ENCODE assay signal across 8 cellular contexts in the genomic region with DNA sequence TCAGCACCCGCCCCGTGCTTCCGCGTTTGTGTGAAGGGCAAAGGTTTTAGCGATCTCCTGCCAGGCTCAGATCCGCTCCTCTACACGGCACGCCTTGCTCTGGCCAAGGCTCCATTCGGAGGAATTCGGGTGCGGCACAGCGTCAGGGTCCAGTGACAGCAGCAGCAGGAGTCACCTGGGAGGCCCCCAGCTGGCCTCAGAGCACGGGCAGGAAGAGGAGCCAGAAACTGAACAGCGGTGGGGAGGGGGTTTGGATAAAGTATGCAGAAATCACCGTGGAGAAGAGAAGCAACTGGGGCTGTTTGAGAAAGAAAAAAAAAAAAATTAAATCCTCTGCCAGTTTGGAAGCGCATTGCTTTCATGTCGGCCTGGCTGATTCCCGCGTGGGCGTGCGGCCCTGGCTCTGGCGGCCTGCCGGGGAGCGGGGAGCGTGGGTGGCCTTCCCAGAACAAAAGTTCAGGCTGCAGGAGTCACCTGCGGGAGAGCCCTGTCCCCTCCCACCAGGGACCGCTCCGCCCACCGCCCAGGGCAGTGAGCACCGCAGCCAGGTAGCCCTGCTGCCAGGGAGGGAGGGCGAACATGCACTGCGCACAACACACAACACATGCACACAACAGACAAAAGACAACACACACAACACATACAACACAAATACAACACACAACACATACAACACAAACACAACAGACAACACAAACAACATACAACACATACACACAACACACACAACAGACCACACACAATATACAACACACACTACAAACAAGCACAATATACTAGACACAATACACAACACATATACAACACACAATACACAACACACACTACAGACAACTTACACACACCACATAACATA.
DNase-seq lines count a peak whose midpoint lies in the region; ATAC-seq and TF ChIP-seq lines count a peak whose summit lies in the region.

No MANE protein-coding gene starts in this region.

- POLR2A ChIA-PET in OCI-LY7 (lab: Charles Lee): no interaction called here

- BruUV-seq in OCI-LY7 (replicated peaks; lab: Mats Ljungman, UMichigan): no TSS peak

- CTCF ChIA-PET in OCI-LY7 (lab: Charles Lee; ENCODE audit: unreplicated experiment): no interaction called here

- no peaks in the 10 kb centered on the region for H3K9me2 ChIP-seq in OCI-LY7 (ENCODE audit: insufficient read depth, low read length)

- no peaks in the 10 kb centered on the region for H3K79me2 ChIP-seq in OCI-LY7 (ENCODE audit: insufficient read depth, low read depth, low read length)

- H2AFZ ChIP-seq in OCI-LY7 (ENCODE audit: low read length): no peak overlapping the region

- no peaks in the 10 kb centered on the region for H3K36me3 ChIP-seq in iPS-18a (ENCODE audit: control insufficient read depth, low read depth, low read length)
- no peaks in the 10 kb centered on the region for H3K36me3 ChIP-seq in OCI-LY7 (ENCODE audit: insufficient read depth, low read length)

- H3K27ac ChIP-seq in iPS-18a (ENCODE audit: low read length) (no peak overlapping the region), skin epidermis (peak overlapping the region in 20 of 21 experiments; percentile 41 to 95 (median 81)), OCI-LY7 (ENCODE audit: low read depth, low read length, poor library complexity, severe bottlenecking) (no peak overlapping the region)

- intact Hi-C loops in OCI-LY7 (cut with micrococcal nuclease; ENCODE audit: unreplicated experiment): no loop called here

- no peak for TF ChIP-seq CTCF in OCI-LY7 (conservative IDR thresholded peaks at IDR 0.05; ENCODE audit: low read length)

- H3K9me3 ChIP-seq in iPS-18a (ENCODE audit: control insufficient read depth, low read depth, low read length): no peaks in the 10 kb centered on the region
- H3K9me3 ChIP-seq in OCI-LY7 (ENCODE audit: low read length): no peaks in the 10 kb centered on the region

- H4K20me1 ChIP-seq in OCI-LY7 (ENCODE audit: insufficient read depth, low read length): no peaks in the 10 kb centered on the region

- DNase-seq in AG20443 (ENCODE audit: low spot score) (peak; percentile 69), LoVo (ENCODE audit: low spot score) (peak; percentile 96), astrocyte of the hippocampus (ENCODE audit: low read depth, low spot score) (peak; percentile 73), NOMO-1 treated with DMSO at 0.1 percent for 48 hours (lab: John Stamatoyannopoulos, UW; ENCODE audit: unreplicated experiment) (no peak), OCI-LY7 (ENCODE audit: low spot score) (no peak)

- H3K4me3 ChIP-seq in iPS-18a (ENCODE audit: low read length): peak overlapping the region; percentile 54
- H3K4me3 ChIP-seq in skin epidermis: peak overlapping the region in 1 of 7 experiments; percentile 11
- H3K4me3 ChIP-seq in OCI-LY7 (ENCODE audit: low read depth, low read length, poor library complexity, severe bottlenecking): no peak overlapping the region

- H3K9ac ChIP-seq in iPS-18a (ENCODE audit: low read length): no peak overlapping the region

- ATAC-seq in GM21360 (IDR thresholded peaks at IDR 0.05; ENCODE audit: unreplicated experiment): no peak

- H3K4me1 ChIP-seq in iPS-18a (ENCODE audit: control insufficient read depth, low read depth, low read length) (peaks cover 15% of the 10 kb centered on the region), OCI-LY7 (ENCODE audit: insufficient read depth, low read length, poor library complexity, severe bottlenecking) (no peaks in the 10 kb centered on the region)

- H3K27me3 ChIP-seq in iPS-18a (ENCODE audit: control insufficient read depth, insufficient read depth, low read length): peaks cover 13% of the 10 kb centered on the region

- H3K4me2 ChIP-seq in OCI-LY7 (ENCODE audit: low read length): no peak overlapping the region

Comparison
In these comparisons a context has a peak if more than half of its experiments do, and no peak if none do; other contexts are left out.
1. DNase-seq: peak in AG20443 (single experiment), LoVo (single experiment) and astrocyte of the hippocampus (single experiment); none in NOMO-1 treated with DMSO at 0.1 percent for 48 hours (single experiment) and OCI-LY7 (single experiment).
2. H3K27ac ChIP-seq: peak in skin epidermis (20 of 21); none in iPS-18a (single experiment) and OCI-LY7 (single experiment).